Comparison of ENCODE assay signal across 8 cellular contexts in the genomic region with DNA sequence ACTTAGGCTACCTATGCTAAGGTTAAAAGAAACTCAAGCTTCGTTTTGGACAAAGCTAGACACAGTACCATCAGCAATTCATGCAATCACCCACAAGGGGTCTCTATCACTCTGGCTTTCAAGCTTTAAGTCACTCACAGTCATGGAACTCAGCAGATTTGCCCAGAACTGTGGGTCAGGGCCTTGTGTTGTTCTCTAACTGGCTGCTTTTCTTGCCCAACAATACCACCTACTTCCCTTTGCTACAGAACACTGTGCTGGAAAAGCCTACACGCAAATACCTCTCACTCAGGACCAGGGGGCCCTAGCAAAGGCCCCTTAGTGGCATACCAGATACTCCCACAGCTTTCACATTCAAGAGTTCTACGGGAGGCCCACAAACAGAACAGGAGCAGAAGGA. TPM values are rescaled to one million over a fixed set of nuclear protein-coding genes. Genes with fewer than 3 reads are reported as not detected.
DNase-seq lines count a peak whose midpoint lies in the region; ATAC-seq and TF ChIP-seq lines count a peak whose summit lies in the region.

No MANE protein-coding gene starts in this region.

- ATAC-seq in GM19455 (IDR thresholded peaks at IDR 0.05; ENCODE audit: unreplicated experiment) (peak; percentile 76), HG03575 (IDR thresholded peaks at IDR 0.05; ENCODE audit: extremely low read depth, insufficient number of reproducible peaks, low FRiP score, unreplicated experiment) (peak; percentile 63), aorta (ENCODE audit: low FRiP score) (peak; percentile 96)
- peak; percentile 84 for ATAC-seq in activated T-cell treated with anti-CD3 and anti-CD28 coated beads, Interleukin-2, amount 50 U/mL, for 72 hours (replicated peaks in 1 of 2)

- H3K4me1 Mint-ChIP-seq in activated T-cell treated with anti-CD3 and anti-CD28 coated beads, Interleukin-2, amount 50 U/mL, for 72 hours (ENCODE audit: low read depth) = peaks cover 78% of the 10 kb centered on the region
- peaks cover 13% of the 10 kb centered on the region for H3K4me1 Mint-ChIP-seq in nephron

- TF ChIP-seq CTCF in fibroblast of the aortic adventitia (IDR thresholded peaks at IDR 0.05; ENCODE audit: insufficient read depth, low read length) (peak; percentile 95), nephron (IDR thresholded peaks at IDR 0.05; ENCODE audit: unreplicated experiment in 3 of 3) (peak; percentile 85 to 94 (median 87))

- in situ Hi-C loops in Caki2 (cut with HindIII; ENCODE audit: low pct_unique_long_range_greater_than_20kb, low sequenced_read_pairs) = no loop called here

- no peaks in the 10 kb centered on the region for H3K9me3 ChIP-seq in aorta (ENCODE audit: control insufficient read depth, low read length)

- no peaks in the 10 kb centered on the region for H3K36me3 ChIP-seq in aorta (ENCODE audit: control insufficient read depth in 1 of 2, insufficient read depth in 2 of 2, low read length in 1 of 2)

- intact Hi-C loops in aorta (cut with DNase I) = loop anchor here (1.0 to 10.0 kb wide), 3 partner anchors 43 to 315 kb away; a partner anchor contains a TSS

- peaks cover 0 to 5% of the 10 kb centered on the region in 2 donors for H3K4me1 ChIP-seq in aorta (ENCODE audit: control insufficient read depth in 1 of 2, insufficient read depth in 2 of 2, low read length in 2 of 2)

- H3K4me3 Mint-ChIP-seq in activated T-cell treated with anti-CD3 and anti-CD28 coated beads, Interleukin-2, amount 50 U/mL, for 72 hours = peak overlapping the region; percentile 59 to 67
- no peak overlapping the region for H3K4me3 Mint-ChIP-seq in nephron

- H3K9me3 Mint-ChIP-seq in activated T-cell treated with anti-CD3 and anti-CD28 coated beads, Interleukin-2, amount 50 U/mL, for 72 hours = peaks cover 3% of the 10 kb centered on the region in 2 donors
- H3K9me3 Mint-ChIP-seq in nephron = no peaks in the 10 kb centered on the region

- WGBS in aorta, 2 donors = 7% methylated on average over 3 of the region's 3 CpGs

- no peaks in the 10 kb centered on the region for H3K27me3 ChIP-seq in aorta (ENCODE audit: control insufficient read depth in 1 of 2, insufficient read depth in 2 of 2, low read length in 1 of 2)

- H3K27ac ChIP-seq in aorta (ENCODE audit: low read depth in 1 of 2, low read length in 2 of 2) = peak overlapping the region; percentile 80 to 88

- H3K4me3 ChIP-seq in fibroblast of the aortic adventitia (ENCODE audit: low read depth, low read length) = no peak overlapping the region
- H3K4me3 ChIP-seq in aorta (ENCODE audit: low read length in 2 of 2) = no peak overlapping the region

- peak; percentile 54 for DNase-seq in Caki2 (ENCODE audit: low read depth)
- DNase-seq in NOMO-1 treated with dmso at 0.1 percent for 144 hours (lab: John Stamatoyannopoulos, UW; ENCODE audit: unreplicated experiment) = peak; percentile 92
- peak; percentile 60 to 62 for DNase-seq in activated T-cell treated with anti-CD3 and anti-CD28 coated beads, Interleukin-2, amount 50 U/mL, for 72 hours
- peak; percentile 95 for DNase-seq in fibroblast of the aortic adventitia (ENCODE audit: low read depth)
- DNase-seq in aorta = peak in 1 of 2 donors; percentile 76

- peak overlapping the region; percentile 85 for H3K27ac Mint-ChIP-seq in activated T-cell treated with anti-CD3 and anti-CD28 coated beads, Interleukin-2, amount 50 U/mL, for 72 hours
- peak overlapping the region; percentile 92 to 97 (median 97) for H3K27ac Mint-ChIP-seq in nephron

- peaks cover 13 to 60% of the 10 kb centered on the region in 2 donors for H3K36me3 Mint-ChIP-seq in activated T-cell treated with anti-CD3 and anti-CD28 coated beads, Interleukin-2, amount 50 U/mL, for 72 hours (ENCODE audit: insufficient read depth in 2 of 2)
- H3K36me3 Mint-ChIP-seq in nephron (ENCODE audit: low read depth) = peaks cover 39% of the 10 kb centered on the region

- no peaks in the 10 kb centered on the region for H3K27me3 Mint-ChIP-seq in activated T-cell treated with anti-CD3 and anti-CD28 coated beads, Interleukin-2, amount 50 U/mL, for 72 hours (ENCODE audit: low read depth)
- H3K27me3 Mint-ChIP-seq in nephron (ENCODE audit: low read depth) = no peaks in the 10 kb centered on the region

RNA-seq across cellular contexts. Expression of a gene that starts 9.1 kb away (rescaled TPM):
- total RNA-seq in Caki2 (2014; rRNA removed; shearing (Covaris generic); ENCODE audit: low replicate concordance) = 23.1 and 23.8 TPM in 2 replicates
- total RNA-seq in activated T-cell treated with anti-CD3 and anti-CD28 coated beads, Interleukin-2, amount 50 U/mL, for 72 hours = 100 to 1,000 TPM; 114 to 119 TPM
- 4.7 and 25.0 TPM in 2 replicates for total RNA-seq in fibroblast of the aortic adventitia (ENCODE audit: low replicate concordance)
- 1 to 10 TPM; 7.6 to 10.0 TPM for total RNA-seq in aorta
- polyA plus RNA-seq in aorta = 1 to 10 TPM in 1 of 2 donors, under 1 TPM in 1; 0.75 to 5.8 TPM

RNA-seq across cellular contexts. Expression of a gene that starts 19.4 kb away (rescaled TPM):
- total RNA-seq in Caki2 (2014; rRNA removed; shearing (Covaris generic); ENCODE audit: low replicate concordance) = 15.1 and 35.8 TPM in 2 replicates
- total RNA-seq in activated T-cell treated with anti-CD3 and anti-CD28 coated beads, Interleukin-2, amount 50 U/mL, for 72 hours = 10 to 100 TPM; 30.7 to 31.0 TPM
- 41.8 and 54.2 TPM in 2 replicates for total RNA-seq in fibroblast of the aortic adventitia (ENCODE audit: low replicate concordance)
- 10 to 100 TPM; 31.6 to 48.4 TPM for total RNA-seq in aorta
- 10 to 100 TPM; 19.8 to 32.2 TPM for polyA plus RNA-seq in aorta

RNA-seq across cellular contexts. Expression of a gene that starts 19.6 kb away (rescaled TPM):
- total RNA-seq in Caki2 (2014; rRNA removed; shearing (Covaris generic); ENCODE audit: low replicate concordance) = not detected in 2 replicates
- 10 to 100 TPM; 11.4 to 13.4 TPM for total RNA-seq in activated T-cell treated with anti-CD3 and anti-CD28 coated beads, Interleukin-2, amount 50 U/mL, for 72 hours
- total RNA-seq in fibroblast of the aortic adventitia (ENCODE audit: low replicate concordance) (0.09 and 3.4 TPM in 2 replicates), aorta (1 to 10 TPM in 1 of 2 donors, under 1 TPM in 1; 0.58 to 1.4 TPM)
- polyA plus RNA-seq in aorta = 10 to 100 TPM in 1 of 2 donors, under 1 TPM in 1; 0.05 to 77.4 TPM

RNA-seq across cellular contexts. Expression of a gene that starts 41.6 kb away (rescaled TPM):
- total RNA-seq in Caki2 (2014; rRNA removed; shearing (Covaris generic); ENCODE audit: low replicate concordance) = 98.6 and 107 TPM in 2 replicates
- 100 to 1,000 TPM; 178 to 191 TPM for total RNA-seq in activated T-cell treated with anti-CD3 and anti-CD28 coated beads, Interleukin-2, amount 50 U/mL, for 72 hours
- 89.0 and 102 TPM in 2 replicates for total RNA-seq in fibroblast of the aortic adventitia (ENCODE audit: low replicate concordance)
- total RNA-seq in aorta = 100 to 1,000 TPM; 199 to 258 TPM
- 100 to 1,000 TPM in 1 of 2 donors, 10 to 100 TPM in 1; 99.8 to 382 TPM for polyA plus RNA-seq in aorta

RNA-seq across cellular contexts. Expression of a gene that starts 53.2 kb away (rescaled TPM):
- not detected in 2 replicates for total RNA-seq in Caki2 (2014; rRNA removed; shearing (Covaris generic); ENCODE audit: low replicate concordance)
- total RNA-seq in activated T-cell treated with anti-CD3 and anti-CD28 coated beads, Interleukin-2, amount 50 U/mL, for 72 hours = 1 to 10 TPM; 4.2 to 4.4 TPM
- total RNA-seq in fibroblast of the aortic adventitia (ENCODE audit: low replicate concordance) (not detected in 2 replicates), aorta (not detected)
- polyA plus RNA-seq in aorta = under 1 TPM in 1 of 2 donors, not detected in 1; 0.88 TPM

Comparison
In these comparisons a context has a peak if more than half of its experiments do, and no peak if none do; other contexts are left out.
1. H3K4me3 Mint-ChIP-seq: peak in activated T-cell treated with anti-CD3 and anti-CD28 coated beads, Interleukin-2, amount 50 U/mL, for 72 hours (2 of 2); none in nephron (0 of 3).
2. Peak in every context shown above with its lines, with median percentiles within 50 percentile points of each other: ATAC-seq.